ENCODE assay signal across 18 cellular contexts in genomic region chr3:194906229-194906629, GRCh38.
DNase-seq lines count a peak whose midpoint lies in the region; FAIRE-seq and TF ChIP-seq lines count a peak whose summit lies in the region.
"Had no signal": no experiment of that assay in that cellular context is flagged by ENCODE, and none has a peak within 500 bp of the region (broad histone marks: within the 10 kb centered on the region; RNA-seq: fewer than 3 reads in every experiment).

No MANE protein-coding gene starts in this region.

- FAIRE-seq in GM19239 (lab: Jason Lieb, UNC): no peak
- FAIRE-seq: GM18507 had no signal

- peaks cover 36% of the 10 kb centered on the region for H3K27me3 Mint-ChIP-seq in Calu3 (ENCODE audit: unreplicated experiment)
- peaks cover 20% of the 10 kb centered on the region for H3K27me3 Mint-ChIP-seq in activated CD4-positive, alpha-beta memory T cell treated with anti-CD3 and anti-CD28 coated beads, Interleukin-2, amount 10 ng/mL, durations not matched to agents 7 days and 5 days

- intact Hi-C loops in Calu3 (cut with micrococcal nuclease; ENCODE audit: unreplicated experiment): no loop called here

- peaks cover 19% of the 10 kb centered on the region for H3K4me1 Mint-ChIP-seq in Calu3 (ENCODE audit: low read depth, unreplicated experiment)
- H3K4me1 Mint-ChIP-seq in activated CD4-positive, alpha-beta memory T cell treated with anti-CD3 and anti-CD28 coated beads, Interleukin-2, amount 10 ng/mL, durations not matched to agents 7 days and 5 days: peaks cover 8% of the 10 kb centered on the region

- no peaks in the 10 kb centered on the region for H3K36me3 Mint-ChIP-seq in Calu3 (ENCODE audit: insufficient read depth, unreplicated experiment)
- no peaks in the 10 kb centered on the region for H3K36me3 Mint-ChIP-seq in activated CD4-positive, alpha-beta memory T cell treated with anti-CD3 and anti-CD28 coated beads, Interleukin-2, amount 10 ng/mL, durations not matched to agents 7 days and 5 days (ENCODE audit: low read depth)
- H3K36me3 Mint-ChIP-seq: naive B cell had no signal

- peak overlapping the region; percentile 53 for H3K27ac Mint-ChIP-seq in Calu3 (ENCODE audit: unreplicated experiment)
- no peak overlapping the region for H3K27ac Mint-ChIP-seq in activated CD4-positive, alpha-beta memory T cell treated with anti-CD3 and anti-CD28 coated beads, Interleukin-2, amount 10 ng/mL, durations not matched to agents 7 days and 5 days
- H3K27ac Mint-ChIP-seq: activated CD8-positive, alpha-beta T cell treated with anti-CD3 and anti-CD28 coated beads, Interleukin-2, amount 10 ng/mL, durations not matched to agents 7 days and 5 days had no signal

- CTCF ChIA-PET in Calu3 (lab: Charles Lee): interaction anchor here (0.6 to 2.2 kb wide), 6 partner anchors 15 to 249 kb away, joined by 3 to 18 read pairs (median 4); no protein-coding TSS in a partner anchor
- CTCF ChIA-PET in activated CD4-positive, alpha-beta memory T cell treated with anti-CD3 and anti-CD28 coated beads, Interleukin-2, amount 10 ng/mL, durations not matched to agents 7 days and 5 days (lab: Charles Lee): interaction anchor here (1.0 kb wide), 1 partner anchor 219 kb away, joined by 3 read pairs; no protein-coding TSS in a partner anchor

- H3K4me3 Mint-ChIP-seq in Calu3 (ENCODE audit: low read depth, unreplicated experiment): no peak overlapping the region
- H3K4me3 Mint-ChIP-seq in activated CD4-positive, alpha-beta memory T cell treated with anti-CD3 and anti-CD28 coated beads, Interleukin-2, amount 10 ng/mL, durations not matched to agents 7 days and 5 days: no peak overlapping the region
- H3K4me3 Mint-ChIP-seq: activated CD8-positive, alpha-beta T cell treated with anti-CD3 and anti-CD28 coated beads, Interleukin-2, amount 10 ng/mL, durations not matched to agents 7 days and 5 days; naive B cell had no signal

- H3K4me3 ChIP-seq in cardiac fibroblast (replicated peaks in 1 of 2; ENCODE audit: low read depth in 2 of 2, low read length in 2 of 2): no peak overlapping the region
- H3K4me3 ChIP-seq: coronary artery, left ventricle myocardium inferior, SJCRH30 had no signal

- DNase-seq in Calu3: peak; percentile 75
- DNase-seq in NCI-H1048 (lab: John Stamatoyannopoulos, UW): peak; percentile 90
- DNase-seq in cardiac fibroblast (ENCODE audit: low read depth in 2 of 2): peak; percentile 56 to 89
- peak; percentile 79 for DNase-seq in iris pigment epithelial cell (ENCODE audit: low read depth)
- DNase-seq in GM19239 (ENCODE audit: insufficient read length, low spot score): no peak
- no peak for DNase-seq in activated CD4-positive, alpha-beta memory T cell treated with anti-CD3 and anti-CD28 coated beads, Interleukin-2, amount 10 ng/mL, durations not matched to agents 7 days and 5 days
- no peak for DNase-seq in cerebellum (ENCODE audit: low spot score)
- no peak for DNase-seq in SKM-1 (lab: John Stamatoyannopoulos, UW; ENCODE audit: unreplicated experiment)
- DNase-seq: activated CD8-positive, alpha-beta T cell treated with anti-CD3 and anti-CD28 coated beads, Interleukin-2, amount 10 ng/mL, durations not matched to agents 7 days and 5 days; erythroblast; Karpas-422; left ventricle myocardium inferior; naive B cell; NCI-H345; SJCRH30; stimulated activated CD4-positive, alpha-beta T cell treated with anti-CD3 and anti-CD28 coated beads, Interleukin-15, amount 100 ng/mL, for 24 hours had no signal

- H3K9me3 Mint-ChIP-seq in Calu3 (ENCODE audit: low read depth, unreplicated experiment): peaks cover 4% of the 10 kb centered on the region
- peaks cover 7% of the 10 kb centered on the region for H3K9me3 Mint-ChIP-seq in activated CD4-positive, alpha-beta memory T cell treated with anti-CD3 and anti-CD28 coated beads, Interleukin-2, amount 10 ng/mL, durations not matched to agents 7 days and 5 days

- POLR2A ChIA-PET in activated CD4-positive, alpha-beta memory T cell treated with anti-CD3 and anti-CD28 coated beads, Interleukin-2, amount 10 ng/mL, durations not matched to agents 7 days and 5 days (lab: Charles Lee): no interaction called here

- TF ChIP-seq CTCF in Calu3 (IDR thresholded peaks at IDR 0.05; ENCODE audit: unreplicated experiment) (no peak), cardiac fibroblast (IDR thresholded peaks at IDR 0.05; ENCODE audit: low read depth, low read length) (no peak)

- no TSS peak for BruUV-seq in Calu3 (replicated peaks; lab: Mats Ljungman, UMichigan)

Comparison
In these comparisons a context has a peak if more than half of its experiments do, and no peak if none do; other contexts are left out.
1. DNase-seq: peak in Calu3 (single experiment), NCI-H1048 (single experiment), cardiac fibroblast (2 of 2) and iris pigment epithelial cell (single experiment); none in GM19239 (single experiment), activated CD4-positive, alpha-beta memory T cell treated with anti-CD3 and anti-CD28 coated beads, Interleukin-2, amount 10 ng/mL, durations not matched to agents 7 days and 5 days (single experiment), cerebellum (single experiment) and SKM-1 (single experiment).